8 cellular contexts compared by ENCODE assay signal in genomic region chr2:110401001-110401618, GRCh38.
DNase-seq lines count a peak whose midpoint lies in the region; ATAC-seq, FAIRE-seq and TF ChIP-seq lines count a peak whose summit lies in the region.
"Not testable (repeated sequence)": the region's sequence is repeated elsewhere in the genome, so short reads cannot be mapped to it uniquely, and the experiment has no call there.

No MANE protein-coding gene starts in this region.

- not testable (repeated sequence) for TF ChIP-seq EP300 in A549 (IDR thresholded peaks at IDR 0.05)

- H3K36me3 Mint-ChIP-seq in activated naive CD8-positive, alpha-beta T cell treated with anti-CD3 and anti-CD28 coated beads, Interleukin-2, amount 10 ng/mL, durations not matched to agents 7 days and 5 days; stimulated activated effector memory CD8-positive, alpha-beta T cell treated with anti-CD3 and anti-CD28 coated beads, Interleukin-12 subunit alpha, Interleukin-12 subunit beta, amount 100 ng/mL, for 72 hours: not testable (repeated sequence)

- peak; percentile 98 to 99 for ATAC-seq in A549
- peak; percentile 71 for ATAC-seq in GM19463 (IDR thresholded peaks at IDR 0.05; ENCODE audit: unreplicated experiment)
- ATAC-seq in HG03159 (IDR thresholded peaks at IDR 0.05; ENCODE audit: unreplicated experiment) = peak; percentile 58
- peak; percentile 98 for ATAC-seq in SK-N-SH treated with all-trans-retinoic acid at 6 μM for 48 hours
- ATAC-seq in activated naive CD8-positive, alpha-beta T cell treated with anti-CD3 and anti-CD28 coated beads, Interleukin-2, amount 10 ng/mL, durations not matched to agents 7 days and 5 days (ENCODE audit: low read depth) = peak; percentile 58
- ATAC-seq in Right ventricle myocardium inferior = peak; percentile 80
- ATAC-seq in right lobe of liver = peak; percentile 71 to 89 (median 87)
- peak; percentile 57 for ATAC-seq in stimulated activated effector memory CD8-positive, alpha-beta T cell treated with anti-CD3 and anti-CD28 coated beads, Interleukin-12 subunit alpha, Interleukin-12 subunit beta, amount 100 ng/mL, for 72 hours

- not testable (repeated sequence) for FAIRE-seq in A549 (lab: Jason Lieb, UNC)

- not testable (repeated sequence) for H3K4me1 Mint-ChIP-seq in activated naive CD8-positive, alpha-beta T cell treated with anti-CD3 and anti-CD28 coated beads, Interleukin-2, amount 10 ng/mL, durations not matched to agents 7 days and 5 days; stimulated activated effector memory CD8-positive, alpha-beta T cell treated with anti-CD3 and anti-CD28 coated beads, Interleukin-12 subunit alpha, Interleukin-12 subunit beta, amount 100 ng/mL, for 72 hours

- H3K4me1 ChIP-seq in A549, right lobe of liver: not testable (repeated sequence)

- POLR2A ChIA-PET in A549 (lab: Yijun Ruan, JAX); activated naive CD8-positive, alpha-beta T cell treated with anti-CD3 and anti-CD28 coated beads, Interleukin-2, amount 10 ng/mL, durations not matched to agents 7 days and 5 days (lab: Charles Lee): not testable (repeated sequence)

- H3K4me3 Mint-ChIP-seq in activated naive CD8-positive, alpha-beta T cell treated with anti-CD3 and anti-CD28 coated beads, Interleukin-2, amount 10 ng/mL, durations not matched to agents 7 days and 5 days; stimulated activated effector memory CD8-positive, alpha-beta T cell treated with anti-CD3 and anti-CD28 coated beads, Interleukin-12 subunit alpha, Interleukin-12 subunit beta, amount 100 ng/mL, for 72 hours: not testable (repeated sequence)

- H3K27ac ChIP-seq in A549, right lobe of liver: not testable (repeated sequence)

- DNase-seq in A549 (ENCODE audit: low read depth in 1 of 2, low spot score in 1 of 2); activated naive CD8-positive, alpha-beta T cell treated with anti-CD3 and anti-CD28 coated beads, Interleukin-2, amount 10 ng/mL, durations not matched to agents 7 days and 5 days; Right ventricle myocardium inferior (ENCODE audit: missing footprints); right lobe of liver; stimulated activated effector memory CD8-positive, alpha-beta T cell treated with anti-CD3 and anti-CD28 coated beads, Interleukin-12 subunit alpha, Interleukin-12 subunit beta, amount 100 ng/mL, for 72 hours (ENCODE audit: low spot score in 2 of 2): not testable (repeated sequence)

- CTCF ChIA-PET in A549 (lab: Yijun Ruan, JAX) = not testable (repeated sequence)

- not testable (repeated sequence) for H3K9me3 Mint-ChIP-seq in activated naive CD8-positive, alpha-beta T cell treated with anti-CD3 and anti-CD28 coated beads, Interleukin-2, amount 10 ng/mL, durations not matched to agents 7 days and 5 days; stimulated activated effector memory CD8-positive, alpha-beta T cell treated with anti-CD3 and anti-CD28 coated beads, Interleukin-12 subunit alpha, Interleukin-12 subunit beta, amount 100 ng/mL, for 72 hours

- not testable (repeated sequence) for H3K36me3 ChIP-seq in right lobe of liver

- not testable (repeated sequence) for TF ChIP-seq RAD21 in A549 (conservative IDR thresholded peaks at IDR 0.05 in 1 of 2, IDR thresholded peaks at IDR 0.05 in 1 of 2)

- H3K27me3 Mint-ChIP-seq in activated naive CD8-positive, alpha-beta T cell treated with anti-CD3 and anti-CD28 coated beads, Interleukin-2, amount 10 ng/mL, durations not matched to agents 7 days and 5 days = not testable (repeated sequence)

- 3% methylated on average over 4 of the region's 18 CpGs for WGBS in A549 (ENCODE audit: missing lambda C conversion rate)
- WGBS in right lobe of liver (ENCODE audit: insufficient coverage, low coverage, low lambda C conversion rate, missing lambda C conversion rate) = no CpG with 5 or more reads among the region's 18 CpGs

- TF ChIP-seq CTCF in A549 (IDR thresholded peaks at IDR 0.05); right lobe of liver (IDR thresholded peaks at IDR 0.05): not testable (repeated sequence)

- H3K4me2 ChIP-seq in A549 = not testable (repeated sequence)

- not testable (repeated sequence) for H3K27me3 ChIP-seq in right lobe of liver

- H3K9me3 ChIP-seq in A549, right lobe of liver: not testable (repeated sequence)

- not testable (repeated sequence) for H3K4me3 ChIP-seq in A549, right lobe of liver

- not testable (repeated sequence) for H3K27ac Mint-ChIP-seq in activated naive CD8-positive, alpha-beta T cell treated with anti-CD3 and anti-CD28 coated beads, Interleukin-2, amount 10 ng/mL, durations not matched to agents 7 days and 5 days; stimulated activated effector memory CD8-positive, alpha-beta T cell treated with anti-CD3 and anti-CD28 coated beads, Interleukin-12 subunit alpha, Interleukin-12 subunit beta, amount 100 ng/mL, for 72 hours

- intact Hi-C loops in Right ventricle myocardium inferior (cut with DNase I); right lobe of liver (cut with DNase I): not testable (repeated sequence)

- TF ChIP-seq POLR2A in A549 (IDR thresholded peaks at IDR 0.05; ENCODE audit: low read length); right lobe of liver (IDR thresholded peaks at IDR 0.05): not testable (repeated sequence)
